10 cellular contexts compared by ENCODE assay signal in genomic region chr20:31704225-31705119, GRCh38. TPM values are rescaled to one million over a fixed set of nuclear protein-coding genes. Genes with fewer than 3 reads are reported as not detected.
DNase-seq lines count a peak whose midpoint lies in the region; ATAC-seq and TF ChIP-seq lines count a peak whose summit lies in the region.
"Had no signal": no experiment of that assay in that cellular context is flagged by ENCODE, and none has a peak within 500 bp of the region (broad histone marks: within the 10 kb centered on the region; RNA-seq: fewer than 3 reads in every experiment).

No MANE protein-coding gene starts in this region.

- peaks cover 45 to 48% of the 10 kb centered on the region in 2 donors for H3K4me1 ChIP-seq in lung (ENCODE audit: control insufficient read depth in 2 of 2, insufficient read depth in 2 of 2, low read length in 2 of 2)
- H3K4me1 ChIP-seq in vagina: peaks cover 76% of the 10 kb centered on the region

- H3K36me3 ChIP-seq in lung (ENCODE audit: control insufficient read depth in 2 of 2, insufficient read depth in 2 of 2, low read length in 2 of 2) (peaks cover 9 to 23% of the 10 kb centered on the region in 2 donors), vagina (peaks cover 0 to 20% of the 10 kb centered on the region in 2 donors)

- H3K4me3 ChIP-seq in choroid plexus epithelial cell (ENCODE audit: low read depth, low read length) (no peak overlapping the region), lung (no peak overlapping the region), vagina (no peak overlapping the region)
- H3K4me3 ChIP-seq: BLaER1 had no signal

- H3K9me3 ChIP-seq in lung (ENCODE audit: control insufficient read depth in 2 of 2, insufficient read depth in 1 of 2, low read length in 1 of 2) (no peaks in the 10 kb centered on the region), vagina (no peaks in the 10 kb centered on the region)
- H3K9me3 ChIP-seq: BLaER1 had no signal

- DNase-seq in Right ventricle myocardium inferior (ENCODE audit: missing footprints) (no peak), cardiac septum (ENCODE audit: low spot score) (no peak), choroid plexus epithelial cell (ENCODE audit: low read depth) (peak; percentile 66), lung (ENCODE audit: low spot score) (peak; percentile 73), vagina (ENCODE audit: extremely low spot score in 2 of 2) (no peak), NCI-H774 (lab: John Stamatoyannopoulos, UW) (no peak), hippocampal formation (lab: John Stamatoyannopoulos, UW) (no peak)
- no peak for DNase-seq in activated CD8-positive, alpha-beta memory T cell treated with anti-CD3 and anti-CD28 coated beads, Interleukin-2, amount 50 U/mL, for 48 hours
- DNase-seq: T-helper 9 cell had no signal

- TF ChIP-seq CTCF in choroid plexus epithelial cell (conservative IDR thresholded peaks at IDR 0.05; ENCODE audit: low read depth, low read length): no peak
- TF ChIP-seq CTCF in lung (IDR thresholded peaks at IDR 0.05; ENCODE audit: control extremely low read depth, extremely low read depth): no peak
- no peak for TF ChIP-seq CTCF in vagina (IDR thresholded peaks at IDR 0.05)

- peak; percentile 26 for ATAC-seq in Right ventricle myocardium inferior
- ATAC-seq in lung (ENCODE audit: insufficient read depth, low FRiP score): peak; percentile 72

- intact Hi-C loops in Right ventricle myocardium inferior (cut with DNase I) (no loop called here), cardiac septum (cut with DNase I) (no loop called here), vagina (cut with DNase I) (no loop called here)

- WGBS in lung, 2 donors: 66 to 80% methylated on average over 11 of the region's 11 CpGs

- no peaks in the 10 kb centered on the region for H3K27me3 ChIP-seq in lung (ENCODE audit: control insufficient read depth, insufficient read depth)
- H3K27me3 ChIP-seq in vagina: no peaks in the 10 kb centered on the region
- H3K27me3 ChIP-seq: BLaER1 had no signal

- TF ChIP-seq POLR2A in vagina (IDR thresholded peaks at IDR 0.05): no peak

- peak overlapping the region; percentile 61 to 83 for H3K27ac ChIP-seq in lung (ENCODE audit: low read depth in 1 of 2, low read length in 1 of 2)
- peak overlapping the region; percentile 44 for H3K27ac ChIP-seq in vagina

RNA-seq across cellular contexts. Expression of gene BCL2L1, which starts 18.2 kb away (rescaled TPM):
- total RNA-seq in Right ventricle myocardium inferior (55.2 TPM), cardiac septum (42.5 TPM), lung (100 to 1,000 TPM; 113 to 150 TPM), vagina (57.2 TPM)
- polyA plus RNA-seq in lung: 100 to 1,000 TPM; 107 to 120 TPM

RNA-seq across cellular contexts. Expression of gene TPX2, which starts 34.6 kb away (rescaled TPM):
- total RNA-seq in Right ventricle myocardium inferior (1.2 TPM), cardiac septum (0.78 TPM), lung (1 to 10 TPM; 1.6 to 6.5 TPM), vagina (6.1 TPM)
- polyA plus RNA-seq in lung: 1 to 10 TPM; 2.0 to 2.1 TPM

Comparison
In these comparisons a context has a peak if more than half of its experiments do, and no peak if none do; other contexts are left out.
1. DNase-seq: peak in choroid plexus epithelial cell (single experiment) and lung (single experiment); none in Right ventricle myocardium inferior (single experiment), cardiac septum (single experiment), vagina (0 of 2), NCI-H774 (single experiment), activated CD8-positive, alpha-beta memory T cell treated with anti-CD3 and anti-CD28 coated beads, Interleukin-2, amount 50 U/mL, for 48 hours (single experiment) and hippocampal formation (0 of 2).